ENCODE assay signal across 12 cellular contexts in the genomic region with DNA sequence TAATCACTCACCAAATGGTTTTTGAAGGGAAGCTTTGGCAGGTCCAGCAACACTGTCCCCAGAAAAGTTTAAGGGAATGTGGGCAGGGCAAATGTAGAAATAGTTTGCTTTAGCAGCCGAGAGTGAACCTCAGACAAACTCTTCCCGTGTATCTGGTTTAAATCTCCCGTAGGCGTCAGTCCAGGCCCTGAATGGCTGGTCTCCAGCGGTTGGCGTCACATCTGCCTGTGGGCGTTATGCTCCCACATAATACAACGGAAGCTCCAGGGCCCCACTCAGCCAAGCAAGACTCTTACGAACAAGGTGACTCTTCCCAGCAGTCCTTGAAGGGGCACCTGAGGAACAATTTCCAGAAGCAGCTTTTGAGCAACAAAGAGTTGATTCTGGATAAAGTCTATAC. TPM values are rescaled to one million over a fixed set of nuclear protein-coding genes. Genes with fewer than 3 reads are reported as not detected.
DNase-seq lines count a peak whose midpoint lies in the region; ATAC-seq and TF ChIP-seq lines count a peak whose summit lies in the region.
"Had no signal": no experiment of that assay in that cellular context is flagged by ENCODE, and none has a peak within 500 bp of the region (broad histone marks: within the 10 kb centered on the region; RNA-seq: fewer than 3 reads in every experiment).

No MANE protein-coding gene starts in this region.

- H3K4me1 ChIP-seq in CD4-positive, CD25-positive, alpha-beta regulatory T cell (ENCODE audit: control insufficient read depth, insufficient read depth, low read length, poor library complexity, severe bottlenecking): peaks cover 17% of the 10 kb centered on the region
- H3K4me1 ChIP-seq in OCI-LY7 (ENCODE audit: insufficient read depth, low read length, poor library complexity, severe bottlenecking) (peaks cover 26% of the 10 kb centered on the region), hepatocyte (ENCODE audit: insufficient read depth) (peaks cover 20% of the 10 kb centered on the region)
- H3K4me1 ChIP-seq: SJCRH30 had no signal

- no peaks in the 10 kb centered on the region for H3K36me3 Mint-ChIP-seq in CD4-positive, CD25-positive, alpha-beta regulatory T cell
- H3K36me3 Mint-ChIP-seq in activated CD4-positive, alpha-beta T cell treated with anti-CD3 and anti-CD28 coated beads, Interleukin-2, amount 10 ng/mL, durations not matched to agents 7 days and 5 days (ENCODE audit: low read depth): no peaks in the 10 kb centered on the region
- no peaks in the 10 kb centered on the region for H3K36me3 Mint-ChIP-seq in activated T-helper 17 cell treated with anti-CD3 and anti-CD28 coated beads, Interleukin-2, amount 50 U/mL, for 72 hours (ENCODE audit: low read depth)
- H3K36me3 Mint-ChIP-seq: activated CD8-positive, alpha-beta memory T cell treated with anti-CD3 and anti-CD28 coated beads, Interleukin-2, amount 10 ng/mL, durations not matched to agents 7 days and 5 days had no signal

- H2AFZ ChIP-seq in OCI-LY7 (ENCODE audit: low read length): no peak overlapping the region
- H2AFZ ChIP-seq in hepatocyte: peak overlapping the region; percentile 44

- H3K27ac ChIP-seq in CD4-positive, CD25-positive, alpha-beta regulatory T cell (ENCODE audit: insufficient read depth, low read length, poor library complexity, severe bottlenecking): no peak overlapping the region
- no peak overlapping the region for H3K27ac ChIP-seq in OCI-LY7 (ENCODE audit: low read depth, low read length, poor library complexity, severe bottlenecking)
- H3K27ac ChIP-seq in hepatocyte: peak overlapping the region; percentile 87
- H3K27ac ChIP-seq: neutrophil, SJCRH30 had no signal

- peaks cover 7% of the 10 kb centered on the region for H3K27me3 Mint-ChIP-seq in CD4-positive, CD25-positive, alpha-beta regulatory T cell
- no peaks in the 10 kb centered on the region for H3K27me3 Mint-ChIP-seq in activated CD4-positive, alpha-beta T cell treated with anti-CD3 and anti-CD28 coated beads, Interleukin-2, amount 10 ng/mL, durations not matched to agents 7 days and 5 days
- no peaks in the 10 kb centered on the region for H3K27me3 Mint-ChIP-seq in activated T-helper 17 cell treated with anti-CD3 and anti-CD28 coated beads, Interleukin-2, amount 50 U/mL, for 72 hours

- ATAC-seq in CD4-positive, CD25-positive, alpha-beta regulatory T cell (ENCODE audit: low read depth in 2 of 2): no peak
- ATAC-seq in sciatic nerve: peak; percentile 1
- no peak for ATAC-seq in activated T-helper 17 cell treated with anti-CD3 and anti-CD28 coated beads, Interleukin-2, amount 50 U/mL, for 72 hours (replicated peaks)
- ATAC-seq: activated CD8-positive, alpha-beta memory T cell treated with anti-CD3 and anti-CD28 coated beads, Interleukin-2, amount 10 ng/mL, durations not matched to agents 7 days and 5 days had no signal

- no peaks in the 10 kb centered on the region for H3K27me3 ChIP-seq in CD4-positive, CD25-positive, alpha-beta regulatory T cell (ENCODE audit: control insufficient read depth, insufficient read depth, low read length)
- no peaks in the 10 kb centered on the region for H3K27me3 ChIP-seq in hepatocyte
- H3K27me3 ChIP-seq: SJCRH30 had no signal

- 72% methylated on average over 9 of the region's 9 CpGs for WGBS in hepatocyte (ENCODE audit: low lambda C conversion rate, missing lambda C conversion rate)

- POLR2A ChIA-PET in OCI-LY7 (lab: Charles Lee): interaction anchor here (0.8 kb wide), 1 partner anchor 128 kb away, joined by 4 read pairs; no protein-coding TSS in a partner anchor
- POLR2A ChIA-PET in activated CD4-positive, alpha-beta T cell treated with anti-CD3 and anti-CD28 coated beads, Interleukin-2, amount 10 ng/mL, durations not matched to agents 7 days and 5 days (lab: Charles Lee): no interaction called here

- no peaks in the 10 kb centered on the region for H3K36me3 ChIP-seq in CD4-positive, CD25-positive, alpha-beta regulatory T cell (ENCODE audit: control insufficient read depth, insufficient read depth, low read length)
- H3K36me3 ChIP-seq in OCI-LY7 (ENCODE audit: insufficient read depth, low read length) (no peaks in the 10 kb centered on the region; the same call in 1 of the 2 replicates), hepatocyte (replicated peaks; ENCODE audit: insufficient read depth, low read depth) (no peaks in the 10 kb centered on the region)
- H3K36me3 ChIP-seq: neutrophil, SJCRH30 had no signal

- no peak for DNase-seq in CD4-positive, CD25-positive, alpha-beta regulatory T cell
- DNase-seq in OCI-LY7 (ENCODE audit: low spot score): no peak
- no peak for DNase-seq in hepatocyte (ENCODE audit: low spot score)
- peak; percentile 76 for DNase-seq in sciatic nerve (ENCODE audit: low spot score)
- DNase-seq in activated CD4-positive, alpha-beta T cell treated with anti-CD3 and anti-CD28 coated beads, Interleukin-2, amount 10 ng/mL, durations not matched to agents 7 days and 5 days: no peak
- no peak for DNase-seq in foreskin melanocyte
- no peak for DNase-seq in SW480 (ENCODE audit: low spot score)
- DNase-seq: activated CD8-positive, alpha-beta memory T cell treated with anti-CD3 and anti-CD28 coated beads, Interleukin-2, amount 10 ng/mL, durations not matched to agents 7 days and 5 days; NCI-H2029 treated with DMSO at 0.1 percent for 48 hours; SJCRH30 had no signal

- no peak overlapping the region for H3K4me3 ChIP-seq in CD4-positive, CD25-positive, alpha-beta regulatory T cell (ENCODE audit: low read depth, low read length)
- H3K4me3 ChIP-seq in OCI-LY7 (ENCODE audit: low read depth, low read length, poor library complexity, severe bottlenecking) (no peak overlapping the region), hepatocyte (no peak overlapping the region)
- H3K4me3 ChIP-seq: SJCRH30 had no signal

- TF ChIP-seq CTCF in OCI-LY7 (conservative IDR thresholded peaks at IDR 0.05; ENCODE audit: low read length) (no peak), hepatocyte (IDR thresholded peaks at IDR 0.05; ENCODE audit: poor library complexity) (no peak)

- peak overlapping the region in 2 of 3 donors; percentile 48 to 82 for H3K27ac Mint-ChIP-seq in CD4-positive, CD25-positive, alpha-beta regulatory T cell
- H3K27ac Mint-ChIP-seq in activated CD4-positive, alpha-beta T cell treated with anti-CD3 and anti-CD28 coated beads, Interleukin-2, amount 10 ng/mL, durations not matched to agents 7 days and 5 days: no peak overlapping the region
- no peak overlapping the region for H3K27ac Mint-ChIP-seq in activated T-helper 17 cell treated with anti-CD3 and anti-CD28 coated beads, Interleukin-2, amount 50 U/mL, for 72 hours
- H3K27ac Mint-ChIP-seq: activated CD8-positive, alpha-beta memory T cell treated with anti-CD3 and anti-CD28 coated beads, Interleukin-2, amount 10 ng/mL, durations not matched to agents 7 days and 5 days had no signal

- H3K9me3 ChIP-seq in CD4-positive, CD25-positive, alpha-beta regulatory T cell (ENCODE audit: control insufficient read depth in 2 of 2, low read length in 2 of 2): no peaks in the 10 kb centered on the region
- no peaks in the 10 kb centered on the region for H3K9me3 ChIP-seq in OCI-LY7 (ENCODE audit: low read length)
- H3K9me3 ChIP-seq in hepatocyte (ENCODE audit: low read depth): no peaks in the 10 kb centered on the region
- H3K9me3 ChIP-seq: neutrophil, SJCRH30 had no signal

- H3K9me3 Mint-ChIP-seq in CD4-positive, CD25-positive, alpha-beta regulatory T cell: no peaks in the 10 kb centered on the region
- no peaks in the 10 kb centered on the region for H3K9me3 Mint-ChIP-seq in activated CD4-positive, alpha-beta T cell treated with anti-CD3 and anti-CD28 coated beads, Interleukin-2, amount 10 ng/mL, durations not matched to agents 7 days and 5 days
- no peaks in the 10 kb centered on the region for H3K9me3 Mint-ChIP-seq in activated T-helper 17 cell treated with anti-CD3 and anti-CD28 coated beads, Interleukin-2, amount 50 U/mL, for 72 hours

- peak overlapping the region; percentile 90; the same call in 1 of the 2 replicates for H3K4me2 ChIP-seq in OCI-LY7 (ENCODE audit: low read length)
- peak overlapping the region; percentile 82 for H3K4me2 ChIP-seq in hepatocyte

- no TSS peak for BruUV-seq in OCI-LY7 (replicated peaks; lab: Mats Ljungman, UMichigan)

- H3K9me2 ChIP-seq in OCI-LY7 (ENCODE audit: insufficient read depth, low read length) (no peaks in the 10 kb centered on the region), hepatocyte (replicated peaks; ENCODE audit: insufficient read depth) (no peaks in the 10 kb centered on the region)

- CTCF ChIA-PET in OCI-LY7 (lab: Charles Lee; ENCODE audit: unreplicated experiment): no interaction called here
- CTCF ChIA-PET in activated CD4-positive, alpha-beta T cell treated with anti-CD3 and anti-CD28 coated beads, Interleukin-2, amount 10 ng/mL, durations not matched to agents 7 days and 5 days (lab: Charles Lee): interaction anchor here (1.7 kb wide), 1 partner anchor 124 kb away, joined by 4 read pairs; no protein-coding TSS in a partner anchor

- peaks cover 0 to 8% (median 7%) of the 10 kb centered on the region in 4 donors for H3K4me1 Mint-ChIP-seq in CD4-positive, CD25-positive, alpha-beta regulatory T cell
- peaks cover 14% of the 10 kb centered on the region for H3K4me1 Mint-ChIP-seq in activated CD4-positive, alpha-beta T cell treated with anti-CD3 and anti-CD28 coated beads, Interleukin-2, amount 10 ng/mL, durations not matched to agents 7 days and 5 days
- H3K4me1 Mint-ChIP-seq in activated T-helper 17 cell treated with anti-CD3 and anti-CD28 coated beads, Interleukin-2, amount 50 U/mL, for 72 hours: no peaks in the 10 kb centered on the region

- intact Hi-C loops in OCI-LY7 (cut with micrococcal nuclease; ENCODE audit: unreplicated experiment): no loop called here
- intact Hi-C loops in sciatic nerve (cut with DNase I): no loop called here

- H4K20me1 ChIP-seq in OCI-LY7 (ENCODE audit: insufficient read depth, low read length): no peaks in the 10 kb centered on the region
- no peaks in the 10 kb centered on the region for H4K20me1 ChIP-seq in hepatocyte (ENCODE audit: insufficient read depth, poor library complexity, severe bottlenecking)

- H3K79me2 ChIP-seq in OCI-LY7 (ENCODE audit: insufficient read depth, low read depth, low read length) (peaks cover 8% of the 10 kb centered on the region; the same call in 1 of the 2 replicates), hepatocyte (peaks cover 11% of the 10 kb centered on the region)

- H3K4me3 Mint-ChIP-seq in CD4-positive, CD25-positive, alpha-beta regulatory T cell: peak overlapping the region in 3 of 4 donors; percentile 39 to 66 (median 47)
- H3K4me3 Mint-ChIP-seq in activated CD4-positive, alpha-beta T cell treated with anti-CD3 and anti-CD28 coated beads, Interleukin-2, amount 10 ng/mL, durations not matched to agents 7 days and 5 days: no peak overlapping the region
- H3K4me3 Mint-ChIP-seq in activated T-helper 17 cell treated with anti-CD3 and anti-CD28 coated beads, Interleukin-2, amount 50 U/mL, for 72 hours: no peak overlapping the region
- H3K4me3 Mint-ChIP-seq: activated CD8-positive, alpha-beta memory T cell treated with anti-CD3 and anti-CD28 coated beads, Interleukin-2, amount 10 ng/mL, durations not matched to agents 7 days and 5 days had no signal

RNA-seq across cellular contexts. Expression of gene ZC2HC1C, which starts 0.9 kb away (rescaled TPM):
- 0.99 TPM for total RNA-seq in CD4-positive, CD25-positive, alpha-beta regulatory T cell
- polyA plus RNA-seq in CD4-positive, CD25-positive, alpha-beta regulatory T cell: under 1 TPM in 3 of 4 donors, not detected in 1; 0.49 to 0.95 (median 0.81) TPM
- total RNA-seq in OCI-LY7 (2014; rRNA removed; shearing (Covaris generic)): 3.2 and 3.4 TPM in 2 replicates
- 1.2 and 3.7 TPM in 2 replicates for total RNA-seq in OCI-LY7 (2022)
- total RNA-seq in hepatocyte: 1.7 and 14.9 TPM in 2 replicates
- polyA plus RNA-seq in hepatocyte: 1.1 and 3.8 TPM in 2 replicates
- total RNA-seq in sciatic nerve: 2.5 TPM
- total RNA-seq in activated CD4-positive, alpha-beta T cell treated with anti-CD3 and anti-CD28 coated beads, Interleukin-2, amount 10 ng/mL, durations not matched to agents 7 days and 5 days: 1 to 10 TPM; 3.1 to 3.3 TPM
- total RNA-seq in activated T-helper 17 cell treated with anti-CD3 and anti-CD28 coated beads, Interleukin-2, amount 50 U/mL, for 72 hours: 1 to 10 TPM; 2.2 to 3.7 TPM
- total RNA-seq: SJCRH30 had no signal

RNA-seq across cellular contexts. Expression of gene ACYP1, which starts 6.6 kb away (rescaled TPM):
- 21.9 TPM for total RNA-seq in CD4-positive, CD25-positive, alpha-beta regulatory T cell
- 10 to 100 TPM; 17.0 to 27.5 (median 20.0) TPM for polyA plus RNA-seq in CD4-positive, CD25-positive, alpha-beta regulatory T cell
- total RNA-seq in OCI-LY7 (2014; rRNA removed; shearing (Covaris generic)): 97.5 and 121 TPM in 2 replicates
- total RNA-seq in OCI-LY7 (2022) (65.0 and 80.9 TPM in 2 replicates), hepatocyte (7.1 and 9.5 TPM in 2 replicates), sciatic nerve (14.0 TPM)
- 13.5 and 19.5 TPM in 2 replicates for polyA plus RNA-seq in hepatocyte
- total RNA-seq in activated CD4-positive, alpha-beta T cell treated with anti-CD3 and anti-CD28 coated beads, Interleukin-2, amount 10 ng/mL, durations not matched to agents 7 days and 5 days: 10 to 100 TPM; 52.4 to 62.0 TPM
- total RNA-seq in activated T-helper 17 cell treated with anti-CD3 and anti-CD28 coated beads, Interleukin-2, amount 50 U/mL, for 72 hours: 10 to 100 TPM; 43.4 to 52.8 TPM

RNA-seq across cellular contexts. Expression of gene MLH3, which starts 19.1 kb away (rescaled TPM):
- total RNA-seq in CD4-positive, CD25-positive, alpha-beta regulatory T cell: 18.9 TPM
- polyA plus RNA-seq in CD4-positive, CD25-positive, alpha-beta regulatory T cell: 10 to 100 TPM in 2 of 4 donors, 1 to 10 TPM in 2; 7.2 to 14.8 (median 10.9) TPM
- 5.1 and 6.6 TPM in 2 replicates for total RNA-seq in OCI-LY7 (2014; rRNA removed; shearing (Covaris generic))
- 6.1 and 6.7 TPM in 2 replicates for total RNA-seq in OCI-LY7 (2022)
- total RNA-seq in hepatocyte: 15.6 and 21.3 TPM in 2 replicates
- polyA plus RNA-seq in hepatocyte: 8.5 and 9.9 TPM in 2 replicates
- 46.6 TPM for total RNA-seq in sciatic nerve
- 10 to 100 TPM; 17.0 to 17.3 TPM for total RNA-seq in activated CD4-positive, alpha-beta T cell treated with anti-CD3 and anti-CD28 coated beads, Interleukin-2, amount 10 ng/mL, durations not matched to agents 7 days and 5 days
- total RNA-seq in activated T-helper 17 cell treated with anti-CD3 and anti-CD28 coated beads, Interleukin-2, amount 50 U/mL, for 72 hours: 10 to 100 TPM; 31.4 to 46.7 TPM

RNA-seq across cellular contexts. Expression of gene NEK9, which starts 56.5 kb away (rescaled TPM):
- 58.4 TPM for total RNA-seq in CD4-positive, CD25-positive, alpha-beta regulatory T cell
- polyA plus RNA-seq in CD4-positive, CD25-positive, alpha-beta regulatory T cell: 10 to 100 TPM; 10.8 to 14.4 (median 12.6) TPM
- total RNA-seq in OCI-LY7 (2014; rRNA removed; shearing (Covaris generic)): 58.3 and 65.8 TPM in 2 replicates
- total RNA-seq in OCI-LY7 (2022) (82.6 and 86.4 TPM in 2 replicates), hepatocyte (19.5 and 21.1 TPM in 2 replicates), sciatic nerve (111 TPM)
- 8.8 and 12.9 TPM in 2 replicates for polyA plus RNA-seq in hepatocyte
- total RNA-seq in activated CD4-positive, alpha-beta T cell treated with anti-CD3 and anti-CD28 coated beads, Interleukin-2, amount 10 ng/mL, durations not matched to agents 7 days and 5 days: 10 to 100 TPM; 74.9 to 81.6 TPM
- 10 to 100 TPM; 49.4 to 52.4 TPM for total RNA-seq in activated T-helper 17 cell treated with anti-CD3 and anti-CD28 coated beads, Interleukin-2, amount 50 U/mL, for 72 hours

Comparison
In these comparisons a context has a peak if more than half of its experiments do, and no peak if none do; other contexts are left out.
1. H3K27ac Mint-ChIP-seq: peak in CD4-positive, CD25-positive, alpha-beta regulatory T cell (2 of 3); none in activated CD4-positive, alpha-beta T cell treated with anti-CD3 and anti-CD28 coated beads, Interleukin-2, amount 10 ng/mL, durations not matched to agents 7 days and 5 days (single experiment) and activated T-helper 17 cell treated with anti-CD3 and anti-CD28 coated beads, Interleukin-2, amount 50 U/mL, for 72 hours (single experiment).
2. H3K4me3 Mint-ChIP-seq: peak in CD4-positive, CD25-positive, alpha-beta regulatory T cell (3 of 4); none in activated CD4-positive, alpha-beta T cell treated with anti-CD3 and anti-CD28 coated beads, Interleukin-2, amount 10 ng/mL, durations not matched to agents 7 days and 5 days (single experiment) and activated T-helper 17 cell treated with anti-CD3 and anti-CD28 coated beads, Interleukin-2, amount 50 U/mL, for 72 hours (single experiment).